ENCODE assay signal across 28 cellular contexts in the genomic region with DNA sequence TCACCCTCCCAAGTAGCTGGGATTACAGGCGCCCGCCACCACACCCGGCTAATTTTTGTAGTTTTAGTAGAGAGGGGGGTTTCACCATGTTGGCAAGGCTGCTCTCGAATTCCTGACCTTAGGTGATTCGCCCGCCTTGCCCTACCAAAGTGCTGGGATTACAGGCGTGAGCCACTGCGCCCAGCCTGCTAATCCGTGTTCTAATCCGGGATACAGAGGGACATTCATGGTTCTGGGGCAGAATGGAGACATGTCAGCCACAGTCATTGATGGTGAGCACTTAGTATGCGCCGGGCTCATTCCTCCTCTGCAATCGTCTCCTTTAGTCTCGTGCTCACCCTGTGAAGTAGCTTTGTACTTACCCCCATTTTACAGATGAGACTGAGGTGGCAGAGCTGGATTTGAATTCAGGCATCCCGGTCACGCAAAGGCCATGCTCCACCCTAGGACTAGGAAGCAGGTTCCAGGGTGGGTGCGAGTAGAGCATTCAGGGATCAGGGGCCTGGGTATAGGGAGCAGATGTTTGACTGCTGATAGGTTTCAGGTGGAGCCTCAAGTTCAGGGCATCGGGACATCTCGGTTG. TPM values are rescaled to one million over a fixed set of nuclear protein-coding genes. Genes with fewer than 3 reads are reported as not detected.
DNase-seq lines count a peak whose midpoint lies in the region; ATAC-seq, FAIRE-seq and TF ChIP-seq lines count a peak whose summit lies in the region.
"Had no signal": no experiment of that assay in that cellular context is flagged by ENCODE, and none has a peak within 500 bp of the region (broad histone marks: within the 10 kb centered on the region; RNA-seq: fewer than 3 reads in every experiment).

No MANE protein-coding gene starts in this region.

- H3K36me3 Mint-ChIP-seq in Caco-2 (ENCODE audit: insufficient read depth, unreplicated experiment) (peaks cover 71% of the 10 kb centered on the region), osteocyte (ENCODE audit: unreplicated experiment) (peaks cover 6% of the 10 kb centered on the region)
- H3K36me3 Mint-ChIP-seq in activated T-cell treated with anti-CD3 and anti-CD28 coated beads, Interleukin-2, amount 50 U/mL, for 4 hours (ENCODE audit: insufficient read depth): peaks cover 5% of the 10 kb centered on the region

- H3K4me3 Mint-ChIP-seq in Caco-2 (ENCODE audit: unreplicated experiment) (no peak overlapping the region), osteocyte (ENCODE audit: unreplicated experiment) (no peak overlapping the region)
- H3K4me3 Mint-ChIP-seq in activated T-cell treated with anti-CD3 and anti-CD28 coated beads, Interleukin-2, amount 50 U/mL, for 4 hours: no peak overlapping the region
- H3K4me3 Mint-ChIP-seq: naive thymus-derived CD8-positive, alpha-beta T cell; stimulated activated naive CD8-positive, alpha-beta T cell treated with anti-CD3 and anti-CD28 coated beads, Interleukin-15, amount 100 ng/mL, for 72 hours had no signal

- no peaks in the 10 kb centered on the region for H3K4me1 Mint-ChIP-seq in Caco-2 (ENCODE audit: low read depth, unreplicated experiment)
- peaks cover 29% of the 10 kb centered on the region for H3K4me1 Mint-ChIP-seq in osteocyte (ENCODE audit: unreplicated experiment)
- H3K4me1 Mint-ChIP-seq in activated T-cell treated with anti-CD3 and anti-CD28 coated beads, Interleukin-2, amount 50 U/mL, for 4 hours (ENCODE audit: low read depth): no peaks in the 10 kb centered on the region
- H3K4me1 Mint-ChIP-seq: stimulated activated naive CD8-positive, alpha-beta T cell treated with anti-CD3 and anti-CD28 coated beads, Interleukin-15, amount 100 ng/mL, for 72 hours had no signal

- DNase-seq in A673 (ENCODE audit: low spot score) (no peak), Caco-2 (no peak), K562 (ENCODE audit: extremely low read depth in 1 of 4, low spot score in 3 of 4) (peak in 1 of 4 experiments; percentile 49), osteocyte (ENCODE audit: extremely low spot score, unreplicated experiment) (no peak), DMS79 treated with DMSO at 0.1 percent for 48 hours (lab: John Stamatoyannopoulos, UW) (no peak), smooth muscle cell (lab: John Stamatoyannopoulos, UW; ENCODE audit: unreplicated experiment) (no peak)
- no peak for DNase-seq in activated T-cell treated with anti-CD3 and anti-CD28 coated beads, Interleukin-2, amount 50 U/mL, for 4 hours
- DNase-seq: activated CD4-positive, alpha-beta T cell treated with anti-CD3 and anti-CD28 coated beads, Interleukin-2, amount 50 U/mL, for 1 hour; activated gamma-delta T cell treated with Interleukin-2 at 50 U/mL for 16 hours; activated T-cell treated with anti-CD3 and anti-CD28 coated beads, Interleukin-2, amount 50 U/mL, for 48 hours; COR-L47; foreskin melanocyte; heart left ventricle; naive thymus-derived CD8-positive, alpha-beta T cell; NCI-H2029 treated with DMSO at 0.1 percent for 48 hours; NCI-H526; Peyer's patch; SIG-M5; spleen; stimulated activated CD8-positive, alpha-beta memory T cell treated with anti-CD3 and anti-CD28 coated beads, Interleukin-4, amount 100 ng/mL, for 48 hours; stimulated activated naive CD8-positive, alpha-beta T cell treated with anti-CD3 and anti-CD28 coated beads, Interleukin-15, amount 100 ng/mL, for 72 hours; SW 1271; T1000 had no signal

- H3F3A ChIP-seq in smooth muscle cell (ENCODE audit: low read depth): peaks cover 7% of the 10 kb centered on the region

- ATAC-seq in K562: no peak
- no peak for ATAC-seq in activated T-cell treated with anti-CD3 and anti-CD28 coated beads, Interleukin-2, amount 50 U/mL, for 4 hours
- ATAC-seq: naive thymus-derived CD8-positive, alpha-beta T cell; stimulated activated naive CD8-positive, alpha-beta T cell treated with anti-CD3 and anti-CD28 coated beads, Interleukin-15, amount 100 ng/mL, for 72 hours had no signal

- WGBS in K562 (ENCODE audit: insufficient coverage, low coverage, missing lambda C conversion rate): 72% methylated on average over 19 of the region's 19 CpGs
- 93% methylated on average over 19 of the region's 19 CpGs for WGBS in smooth muscle cell (ENCODE audit: low lambda C conversion rate)

- CTCF ChIA-PET in A673 (lab: Charles Lee) (no interaction called here), Caco-2 (lab: Charles Lee) (interaction anchor here (1.2 kb wide), 1 partner anchor 8 kb away, joined by 6 read pairs; the partner anchor contains the start of gene RRAS), K562 (lab: Yijun Ruan, JAX; ENCODE audit: low intra/inter-chr PET ratio) (no interaction called here)

- no peak for TF ChIP-seq POLR2A in K562 (conservative IDR thresholded peaks at IDR 0.05)

- H2AFZ ChIP-seq in K562 (ENCODE audit: low read depth, low read length) (no peak overlapping the region), smooth muscle cell (ENCODE audit: low read depth) (no peak overlapping the region)

- H3K9me3 ChIP-seq in A673 (ENCODE audit: low read depth, low read length, poor library complexity, severe bottlenecking): no peaks in the 10 kb centered on the region
- no peaks in the 10 kb centered on the region for H3K9me3 ChIP-seq in Caco-2
- H3K9me3 ChIP-seq in K562 (replicated peaks; ENCODE audit: control insufficient read depth, insufficient read depth, low read depth, low read length): no peaks in the 10 kb centered on the region
- H3K9me3 ChIP-seq in smooth muscle cell (replicated peaks; ENCODE audit: low read depth): no peaks in the 10 kb centered on the region
- H3K9me3 ChIP-seq: BLaER1 treated with 17β-estradiol and CSF1 and Interleukin-3, amounts not matched to agents 10 nM and 100 nM; heart left ventricle; Peyer's patch; right atrium auricular region; spleen had no signal

- H3K27ac ChIP-seq in A673 (ENCODE audit: low read depth, low read length, poor library complexity, severe bottlenecking): no peak overlapping the region
- no peak overlapping the region for H3K27ac ChIP-seq in K562 (ENCODE audit: extremely low read depth, low read depth, low read length)
- no peak overlapping the region for H3K27ac ChIP-seq in smooth muscle cell (ENCODE audit: low read depth)
- H3K27ac ChIP-seq: BLaER1 treated with 17β-estradiol and CSF1 and Interleukin-3, amounts not matched to agents 10 nM and 100 nM; Peyer's patch; right atrium auricular region had no signal

- H3K36me3 ChIP-seq in A673 (ENCODE audit: insufficient read depth, low read length, poor library complexity, severe bottlenecking): peaks cover 5% of the 10 kb centered on the region
- no peaks in the 10 kb centered on the region; the same call in 1 of the 2 replicates for H3K36me3 ChIP-seq in Caco-2 (ENCODE audit: control insufficient read depth, insufficient read depth, low read length)
- peaks cover 6% of the 10 kb centered on the region; the same call in 1 of the 3 replicates for H3K36me3 ChIP-seq in K562 (ENCODE audit: control insufficient read depth, insufficient read depth, low read length)
- H3K36me3 ChIP-seq in smooth muscle cell (ENCODE audit: low read depth): no peaks in the 10 kb centered on the region

- H3K27ac Mint-ChIP-seq in Caco-2 (ENCODE audit: unreplicated experiment) (peak overlapping the region; percentile 44), osteocyte (ENCODE audit: unreplicated experiment) (peak overlapping the region; percentile 47)

- H4K20me1 ChIP-seq in K562 (replicated peaks; ENCODE audit: control insufficient read depth, insufficient read depth, low read length): no peaks in the 10 kb centered on the region
- H4K20me1 ChIP-seq in smooth muscle cell (ENCODE audit: low read depth): no peaks in the 10 kb centered on the region

- H3K9me3 Mint-ChIP-seq in Caco-2 (ENCODE audit: unreplicated experiment) (no peaks in the 10 kb centered on the region), osteocyte (ENCODE audit: unreplicated experiment) (no peaks in the 10 kb centered on the region)
- no peaks in the 10 kb centered on the region for H3K9me3 Mint-ChIP-seq in activated T-cell treated with anti-CD3 and anti-CD28 coated beads, Interleukin-2, amount 50 U/mL, for 4 hours
- H3K9me3 Mint-ChIP-seq: naive thymus-derived CD8-positive, alpha-beta T cell; stimulated activated naive CD8-positive, alpha-beta T cell treated with anti-CD3 and anti-CD28 coated beads, Interleukin-15, amount 100 ng/mL, for 72 hours had no signal

- H3K9ac ChIP-seq in K562 (ENCODE audit: insufficient read depth in 1 of 2, low read depth in 2 of 2, low read length in 2 of 2) (peak overlapping the region in 1 of 2 experiments; percentile 48; a peak in 1 of 4 replicates), smooth muscle cell (ENCODE audit: low read depth) (no peak overlapping the region)
- H3K9ac ChIP-seq: BLaER1 treated with 17β-estradiol and CSF1 and Interleukin-3, amounts not matched to agents 10 nM and 100 nM had no signal

- TF ChIP-seq RAD21 in K562 (CRISPR knock-in tag; conservative IDR thresholded peaks at IDR 0.05 in 1 of 2, IDR thresholded peaks at IDR 0.05 in 1 of 2): no peak

- H3K27me3 ChIP-seq in A673 (replicated peaks; ENCODE audit: insufficient read depth, low read depth, low read length, poor library complexity) (no peaks in the 10 kb centered on the region), Caco-2 (replicated peaks; ENCODE audit: control insufficient read depth, insufficient read depth, low read length) (no peaks in the 10 kb centered on the region), K562 (ENCODE audit: control insufficient read depth in 2 of 2, insufficient read depth in 2 of 2, low read length in 2 of 2) (no peaks in the 10 kb centered on the region), smooth muscle cell (ENCODE audit: low read depth) (no peaks in the 10 kb centered on the region)
- H3K27me3 ChIP-seq: BLaER1 treated with 17β-estradiol and CSF1 and Interleukin-3, amounts not matched to agents 10 nM and 100 nM; heart left ventricle; Peyer's patch; right atrium auricular region; spleen had no signal

- H3K4me3 ChIP-seq in A673 (ENCODE audit: low read depth, low read length, poor library complexity, severe bottlenecking) (no peak overlapping the region), Caco-2 (ENCODE audit: low read depth, low read length) (no peak overlapping the region), K562 (no peak overlapping the region), smooth muscle cell (no peak overlapping the region)
- H3K4me3 ChIP-seq: BLaER1 treated with 17β-estradiol and CSF1 and Interleukin-3, amounts not matched to agents 10 nM and 100 nM; heart left ventricle; lung; Peyer's patch; right atrium auricular region; spleen had no signal

- H3K4me2 ChIP-seq in K562 (ENCODE audit: insufficient read depth, low read length) (no peak overlapping the region; the same call in 1 of the 2 replicates), smooth muscle cell (no peak overlapping the region)
- H3K4me2 ChIP-seq: BLaER1 treated with 17β-estradiol and CSF1 and Interleukin-3, amounts not matched to agents 10 nM and 100 nM had no signal

- POLR2A ChIA-PET in A673 (lab: Charles Lee; ENCODE audit: low non-redundant PET) (interaction anchor here (0.6 kb wide), 1 partner anchor 23 kb away, joined by 3 read pairs; no protein-coding TSS in a partner anchor), Caco-2 (lab: Charles Lee) (interaction anchor here (0.7 to 1.3 kb wide), 3 partner anchors 9 to 10 kb away, joined by 3 to 10 read pairs (median 4); partner anchors contain the start of genes RRAS and SCAF1), K562 (lab: Yijun Ruan, JAX) (interaction anchor here (1.0 to 1.3 kb wide), 2 partner anchors 9 to 11 kb away, joined by 3 to 5 read pairs; partner anchors contain the start of gene RRAS)

- peak; percentile 61 for FAIRE-seq in K562 (lab: Jason Lieb, UNC)
- FAIRE-seq: endometrium, G401.6 had no signal

- H3K4me1 ChIP-seq in A673 (ENCODE audit: insufficient read depth, low read length, poor library complexity, severe bottlenecking) (peaks cover 9% of the 10 kb centered on the region), Caco-2 (peaks cover 7% of the 10 kb centered on the region; the same call in 1 of the 2 replicates), K562 (replicated peaks in 1 of 2; ENCODE audit: control insufficient read depth in 2 of 2, insufficient read depth in 2 of 2, low read length in 2 of 2) (peaks cover 6 to 19% of the 10 kb centered on the region in 2 experiments; a peak in 3 of 5 replicates), smooth muscle cell (ENCODE audit: low read depth) (no peaks in the 10 kb centered on the region)

- BruUV-seq in A673 (replicated peaks; lab: Mats Ljungman, UMichigan): TSS peak; percentile 20
- BruUV-seq in Caco-2 (replicated peaks; lab: Mats Ljungman, UMichigan): no TSS peak
- BruUV-seq in K562 (replicated peaks; lab: Mats Ljungman, UMichigan): no TSS peak

- in situ Hi-C loops in K562 (cut with MboI): no loop called here

- intact Hi-C loops in A673 (cut with micrococcal nuclease; ENCODE audit: unreplicated experiment): no loop called here
- intact Hi-C loops in Caco-2 (cut with micrococcal nuclease; ENCODE audit: unreplicated experiment): no loop called here
- intact Hi-C loops in K562 (cut with micrococcal nuclease): no loop called here

- no peaks in the 10 kb centered on the region for H3K79me2 ChIP-seq in K562 (ENCODE audit: control insufficient read depth, insufficient read depth, low read length)
- H3K79me2 ChIP-seq in smooth muscle cell (ENCODE audit: low read depth): no peaks in the 10 kb centered on the region

- H3K27me3 Mint-ChIP-seq in Caco-2 (ENCODE audit: insufficient read depth, unreplicated experiment) (no peaks in the 10 kb centered on the region), osteocyte (ENCODE audit: unreplicated experiment) (no peaks in the 10 kb centered on the region)
- H3K27me3 Mint-ChIP-seq in activated T-cell treated with anti-CD3 and anti-CD28 coated beads, Interleukin-2, amount 50 U/mL, for 4 hours (ENCODE audit: low read depth): no peaks in the 10 kb centered on the region
- H3K27me3 Mint-ChIP-seq: naive thymus-derived CD8-positive, alpha-beta T cell; stimulated activated naive CD8-positive, alpha-beta T cell treated with anti-CD3 and anti-CD28 coated beads, Interleukin-15, amount 100 ng/mL, for 72 hours had no signal

- no peaks in the 10 kb centered on the region for H3K9me1 ChIP-seq in K562 (ENCODE audit: control insufficient read depth, insufficient read depth, low read length)

- no peak for TF ChIP-seq EP300 in K562 (IDR thresholded peaks at IDR 0.05; ENCODE audit: low read length)

- TF ChIP-seq CTCF in A673 (conservative IDR thresholded peaks at IDR 0.05; ENCODE audit: low read depth, low read length) (no peak), Caco-2 (IDR thresholded peaks at IDR 0.05; ENCODE audit: insufficient read depth in 1 of 2, low read depth in 1 of 2, low read length in 1 of 2, severe bottlenecking in 1 of 2, unreplicated experiment in 1 of 2) (no peak), K562 (IDR thresholded peaks at IDR 0.05 in 2 of 3, conservative IDR thresholded peaks at IDR 0.05 in 1 of 3; ENCODE audit: insufficient read depth in 2 of 3, low read depth in 1 of 3, low read length in 3 of 3) (no peak), osteocyte (IDR thresholded peaks at IDR 0.05) (no peak), smooth muscle cell (IDR thresholded peaks at IDR 0.05; ENCODE audit: borderline replicate concordance, insufficient read depth, poor library complexity, severe bottlenecking) (no peak)

RNA-seq across cellular contexts. Expression of gene RRAS, which starts 8.2 kb away (rescaled TPM):
- 27.6 and 32.4 TPM in 2 replicates for total RNA-seq in A673 (2021)
- 10.6 and 11.3 TPM in 2 replicates for total RNA-seq in Caco-2 (2022)
- total RNA-seq in K562 (2011; cell fraction: chromatin; rRNA removed; ENCODE audit: low replicate concordance): 2.5 and 10.0 TPM in 2 replicates
- 9.5 and 11.2 TPM in 2 replicates for total RNA-seq in K562 (2011; cell fraction: nucleolus; rRNA removed)
- total RNA-seq in K562 (2011; cell fraction: nucleoplasm; rRNA removed): 8.0 and 8.3 TPM in 2 replicates
- 8.2 and 10.4 TPM in 2 replicates for total RNA-seq in K562 (2014; rRNA removed)
- 1.5 and 1.7 TPM in 2 replicates for total RNA-seq in K562 (2014; rRNA removed; fragmentation: Illumina TruSeq; extraction: Trizol)
- 3.1 and 3.7 TPM in 2 replicates for total RNA-seq in K562 (2015; rRNA removed; fragmentation: Illumina TruSeq; extraction: Trizol)
- total RNA-seq in K562 (2021): 8.3 and 9.3 TPM in 2 replicates
- 15.4 and 16.4 TPM in 2 replicates for polyA plus RNA-seq in K562 (2011; rRNA removed)
- polyA plus RNA-seq in K562 (2011; cell fraction: cytosol; rRNA removed): 26.0 and 54.3 TPM in 2 replicates
- 19.7 and 39.0 TPM in 2 replicates for polyA plus RNA-seq in K562 (2011; cell fraction: nucleus; rRNA removed)
- 14.8 and 16.2 TPM in 2 replicates for polyA plus RNA-seq in K562 (2012)
- 8.5 and 13.9 TPM in 2 replicates for polyA plus RNA-seq in K562 (2014; fragmentation: Illumina TruSeq; extraction: Trizol)
- polyA plus RNA-seq in K562 (2014; fragmentation: Nextera tagmentation; extraction: Ambion mirVana): 1 to 10 TPM in 1 of 2 experiments, under 1 TPM in 1; 0.70 to 1.3 TPM
- 17.3 and 18.3 TPM in 2 replicates for polyA plus RNA-seq in K562 (2014; rRNA removed)
- 1.2 and 2.7 TPM in 2 replicates for polyA minus RNA-seq in K562 (2011; rRNA and poly(A)+ RNA removed)
- 5.5 and 8.4 TPM in 2 replicates for polyA minus RNA-seq in K562 (2011; cell fraction: cytosol; rRNA and poly(A)+ RNA removed)
- polyA minus RNA-seq in K562 (2011; cell fraction: nucleus; rRNA and poly(A)+ RNA removed): 2.0 TPM in 2 replicates
- 67.4 and 67.7 TPM in 2 replicates for total RNA-seq in osteocyte
- total RNA-seq in activated T-cell treated with anti-CD3 and anti-CD28 coated beads, Interleukin-2, amount 50 U/mL, for 4 hours: 1 to 10 TPM; 2.3 to 3.8 (median 3.5) TPM
- total RNA-seq in smooth muscle cell: 82.3 and 86.5 TPM in 2 replicates
- polyA plus RNA-seq in smooth muscle cell: 224 and 248 TPM in 2 replicates

RNA-seq across cellular contexts. Expression of gene SCAF1, which starts 10.3 kb away (rescaled TPM):
- 92.7 and 98.2 TPM in 2 replicates for total RNA-seq in A673 (2021)
- 83.4 and 89.5 TPM in 2 replicates for total RNA-seq in Caco-2 (2022)
- total RNA-seq in K562 (2011; cell fraction: chromatin; rRNA removed; ENCODE audit: low replicate concordance): 11.3 and 31.0 TPM in 2 replicates
- total RNA-seq in K562 (2011; cell fraction: nucleolus; rRNA removed): 16.8 and 21.8 TPM in 2 replicates
- total RNA-seq in K562 (2011; cell fraction: nucleoplasm; rRNA removed): 10.6 and 16.9 TPM in 2 replicates
- total RNA-seq in K562 (2014; rRNA removed): 12.9 and 18.0 TPM in 2 replicates
- 2.5 and 2.8 TPM in 2 replicates for total RNA-seq in K562 (2014; rRNA removed; fragmentation: Illumina TruSeq; extraction: Trizol)
- total RNA-seq in K562 (2015; rRNA removed; fragmentation: Illumina TruSeq; extraction: Trizol): 4.9 and 6.0 TPM in 2 replicates
- 75.5 and 79.0 TPM in 2 replicates for total RNA-seq in K562 (2021)
- 3.7 and 4.3 TPM in 2 replicates for polyA plus RNA-seq in K562 (2011; rRNA removed)
- 5.1 and 6.3 TPM in 2 replicates for polyA plus RNA-seq in K562 (2011; cell fraction: cytosol; rRNA removed)
- 21.1 and 37.2 TPM in 2 replicates for polyA plus RNA-seq in K562 (2011; cell fraction: nucleus; rRNA removed)
- polyA plus RNA-seq in K562 (2012): 36.5 and 39.5 TPM in 2 replicates
- polyA plus RNA-seq in K562 (2014; fragmentation: Illumina TruSeq; extraction: Trizol): 9.7 and 22.5 TPM in 2 replicates
- under 1 TPM; 0.20 to 0.25 TPM for polyA plus RNA-seq in K562 (2014; fragmentation: Nextera tagmentation; extraction: Ambion mirVana)
- polyA plus RNA-seq in K562 (2014; rRNA removed): 11.4 and 14.6 TPM in 2 replicates
- 1.1 and 1.9 TPM in 2 replicates for polyA minus RNA-seq in K562 (2011; rRNA and poly(A)+ RNA removed)
- polyA minus RNA-seq in K562 (2011; cell fraction: cytosol; rRNA and poly(A)+ RNA removed): 7.8 and 12.0 TPM in 2 replicates
- polyA minus RNA-seq in K562 (2011; cell fraction: nucleus; rRNA and poly(A)+ RNA removed): 4.8 and 5.6 TPM in 2 replicates
- 74.9 and 81.9 TPM in 2 replicates for total RNA-seq in osteocyte
- total RNA-seq in activated T-cell treated with anti-CD3 and anti-CD28 coated beads, Interleukin-2, amount 50 U/mL, for 4 hours: 10 to 100 TPM; 81.7 to 82.9 (median 82.5) TPM
- 7.9 and 10.2 TPM in 2 replicates for total RNA-seq in smooth muscle cell
- polyA plus RNA-seq in smooth muscle cell: 12.1 and 15.9 TPM in 2 replicates

RNA-seq across cellular contexts. Expression of gene IRF3, which starts 34.0 kb away (rescaled TPM):
- total RNA-seq in A673 (2021): 81.7 and 88.0 TPM in 2 replicates
- 125 and 131 TPM in 2 replicates for total RNA-seq in Caco-2 (2022)
- total RNA-seq in K562 (2011; cell fraction: chromatin; rRNA removed; ENCODE audit: low replicate concordance): 63.4 and 152 TPM in 2 replicates
- 90.7 and 93.9 TPM in 2 replicates for total RNA-seq in K562 (2011; cell fraction: nucleolus; rRNA removed)
- total RNA-seq in K562 (2011; cell fraction: nucleoplasm; rRNA removed): 78.8 and 106 TPM in 2 replicates
- total RNA-seq in K562 (2014; rRNA removed): 113 and 160 TPM in 2 replicates
- total RNA-seq in K562 (2014; rRNA removed; fragmentation: Illumina TruSeq; extraction: Trizol): 28.5 and 40.9 TPM in 2 replicates
- total RNA-seq in K562 (2015; rRNA removed; fragmentation: Illumina TruSeq; extraction: Trizol): 64.0 and 65.4 TPM in 2 replicates
- total RNA-seq in K562 (2021): 125 and 132 TPM in 2 replicates
- 54.5 and 66.4 TPM in 2 replicates for polyA plus RNA-seq in K562 (2011; rRNA removed)
- polyA plus RNA-seq in K562 (2011; cell fraction: cytosol; rRNA removed): 56.8 and 134 TPM in 2 replicates
- polyA plus RNA-seq in K562 (2011; cell fraction: nucleus; rRNA removed): 106 and 215 TPM in 2 replicates
- 119 and 139 TPM in 2 replicates for polyA plus RNA-seq in K562 (2012)
- 118 and 119 TPM in 2 replicates for polyA plus RNA-seq in K562 (2014; fragmentation: Illumina TruSeq; extraction: Trizol)
- 10 to 100 TPM in 1 of 2 experiments, 1 to 10 TPM in 1; 7.5 to 11.6 TPM for polyA plus RNA-seq in K562 (2014; fragmentation: Nextera tagmentation; extraction: Ambion mirVana)
- 118 and 145 TPM in 2 replicates for polyA plus RNA-seq in K562 (2014; rRNA removed)
- polyA minus RNA-seq in K562 (2011; rRNA and poly(A)+ RNA removed): 11.1 and 16.9 TPM in 2 replicates
- 36.4 and 44.4 TPM in 2 replicates for polyA minus RNA-seq in K562 (2011; cell fraction: cytosol; rRNA and poly(A)+ RNA removed)
- 13.9 and 17.5 TPM in 2 replicates for polyA minus RNA-seq in K562 (2011; cell fraction: nucleus; rRNA and poly(A)+ RNA removed)
- 80.9 and 88.9 TPM in 2 replicates for total RNA-seq in osteocyte
- total RNA-seq in activated T-cell treated with anti-CD3 and anti-CD28 coated beads, Interleukin-2, amount 50 U/mL, for 4 hours: 100 to 1,000 TPM; 140 to 160 (median 148) TPM
- total RNA-seq in smooth muscle cell: 35.1 and 38.2 TPM in 2 replicates
- polyA plus RNA-seq in smooth muscle cell: 45.9 and 64.1 TPM in 2 replicates

RNA-seq across cellular contexts. Expression of gene BCL2L12, which starts 34.0 kb away (rescaled TPM):
- total RNA-seq in A673 (2021) (97.4 and 99.1 TPM in 2 replicates), Caco-2 (2022) (103 and 111 TPM in 2 replicates), K562 (2014; rRNA removed) (128 and 169 TPM in 2 replicates), K562 (2014; rRNA removed; fragmentation: Illumina TruSeq; extraction: Trizol) (17.0 and 18.8 TPM in 2 replicates), K562 (2015; rRNA removed; fragmentation: Illumina TruSeq; extraction: Trizol) (26.5 and 29.4 TPM in 2 replicates), K562 (2021) (183 and 185 TPM in 2 replicates), osteocyte (23.6 and 29.3 TPM in 2 replicates), smooth muscle cell (3.2 and 10.8 TPM in 2 replicates)
- total RNA-seq in K562 (2011; cell fraction: chromatin; rRNA removed; ENCODE audit: low replicate concordance): 31.5 and 83.3 TPM in 2 replicates
- 79.4 and 85.7 TPM in 2 replicates for total RNA-seq in K562 (2011; cell fraction: nucleolus; rRNA removed)
- 47.0 and 50.7 TPM in 2 replicates for total RNA-seq in K562 (2011; cell fraction: nucleoplasm; rRNA removed)
- polyA plus RNA-seq in K562 (2011; rRNA removed) (81.2 and 95.3 TPM in 2 replicates), K562 (2014; fragmentation: Illumina TruSeq; extraction: Trizol) (85.6 and 184 TPM in 2 replicates), K562 (2014; fragmentation: Nextera tagmentation; extraction: Ambion mirVana) (1 to 10 TPM; 7.4 to 7.5 TPM), K562 (2014; rRNA removed) (263 and 282 TPM in 2 replicates), smooth muscle cell (34.0 and 44.1 TPM in 2 replicates)
- 132 and 350 TPM in 2 replicates for polyA plus RNA-seq in K562 (2011; cell fraction: cytosol; rRNA removed)
- 132 and 212 TPM in 2 replicates for polyA plus RNA-seq in K562 (2011; cell fraction: nucleus; rRNA removed)
- 164 and 177 TPM in 2 replicates for polyA plus RNA-seq in K562 (2012)
- 8.8 and 10.7 TPM in 2 replicates for polyA minus RNA-seq in K562 (2011; rRNA and poly(A)+ RNA removed)
- 29.2 and 36.0 TPM in 2 replicates for polyA minus RNA-seq in K562 (2011; cell fraction: cytosol; rRNA and poly(A)+ RNA removed)
- 22.6 and 24.0 TPM in 2 replicates for polyA minus RNA-seq in K562 (2011; cell fraction: nucleus; rRNA and poly(A)+ RNA removed)
- 10 to 100 TPM; 64.6 to 71.2 (median 71.1) TPM for total RNA-seq in activated T-cell treated with anti-CD3 and anti-CD28 coated beads, Interleukin-2, amount 50 U/mL, for 4 hours

RNA-seq across cellular contexts. Expression of gene PRR12, which starts 40.7 kb away (rescaled TPM):
- 51.4 and 54.0 TPM in 2 replicates for total RNA-seq in A673 (2021)
- 38.8 and 40.5 TPM in 2 replicates for total RNA-seq in Caco-2 (2022)
- 7.0 and 14.7 TPM in 2 replicates for total RNA-seq in K562 (2011; cell fraction: chromatin; rRNA removed; ENCODE audit: low replicate concordance)
- 4.5 and 4.9 TPM in 2 replicates for total RNA-seq in K562 (2011; cell fraction: nucleolus; rRNA removed)
- 5.6 and 6.6 TPM in 2 replicates for total RNA-seq in K562 (2011; cell fraction: nucleoplasm; rRNA removed)
- 1.5 and 2.8 TPM in 2 replicates for total RNA-seq in K562 (2014; rRNA removed)
- total RNA-seq in K562 (2014; rRNA removed; fragmentation: Illumina TruSeq; extraction: Trizol): 0.29 and 0.33 TPM in 2 replicates
- total RNA-seq in K562 (2015; rRNA removed; fragmentation: Illumina TruSeq; extraction: Trizol): 0.98 and 1.7 TPM in 2 replicates
- 18.8 and 21.1 TPM in 2 replicates for total RNA-seq in K562 (2021)
- polyA plus RNA-seq in K562 (2011; rRNA removed): 0.24 and 0.57 TPM in 2 replicates
- polyA plus RNA-seq in K562 (2011; cell fraction: cytosol; rRNA removed): 0.13 and 0.40 TPM in 2 replicates
- polyA plus RNA-seq in K562 (2011; cell fraction: nucleus; rRNA removed): 1.9 and 3.1 TPM in 2 replicates
- 8.8 and 10.2 TPM in 2 replicates for polyA plus RNA-seq in K562 (2012)
- polyA plus RNA-seq in K562 (2014; fragmentation: Illumina TruSeq; extraction: Trizol): 3.0 and 6.1 TPM in 2 replicates
- under 1 TPM; 0.01 TPM for polyA plus RNA-seq in K562 (2014; fragmentation: Nextera tagmentation; extraction: Ambion mirVana)
- 4.7 and 7.0 TPM in 2 replicates for polyA plus RNA-seq in K562 (2014; rRNA removed)
- polyA minus RNA-seq in K562 (2011; rRNA and poly(A)+ RNA removed): 0.21 and 0.25 TPM in 2 replicates
- polyA minus RNA-seq in K562 (2011; cell fraction: cytosol; rRNA and poly(A)+ RNA removed): 3.7 and 5.3 TPM in 2 replicates
- 0.81 and 3.3 TPM in 2 replicates for polyA minus RNA-seq in K562 (2011; cell fraction: nucleus; rRNA and poly(A)+ RNA removed)
- 31.6 and 32.9 TPM in 2 replicates for total RNA-seq in osteocyte
- total RNA-seq in activated T-cell treated with anti-CD3 and anti-CD28 coated beads, Interleukin-2, amount 50 U/mL, for 4 hours: 10 to 100 TPM; 28.0 to 33.1 (median 28.7) TPM
- 2.9 and 4.5 TPM in 2 replicates for total RNA-seq in smooth muscle cell
- 1.7 and 3.2 TPM in 2 replicates for polyA plus RNA-seq in smooth muscle cell
